8 cellular contexts compared by ENCODE assay signal in the genomic region with DNA sequence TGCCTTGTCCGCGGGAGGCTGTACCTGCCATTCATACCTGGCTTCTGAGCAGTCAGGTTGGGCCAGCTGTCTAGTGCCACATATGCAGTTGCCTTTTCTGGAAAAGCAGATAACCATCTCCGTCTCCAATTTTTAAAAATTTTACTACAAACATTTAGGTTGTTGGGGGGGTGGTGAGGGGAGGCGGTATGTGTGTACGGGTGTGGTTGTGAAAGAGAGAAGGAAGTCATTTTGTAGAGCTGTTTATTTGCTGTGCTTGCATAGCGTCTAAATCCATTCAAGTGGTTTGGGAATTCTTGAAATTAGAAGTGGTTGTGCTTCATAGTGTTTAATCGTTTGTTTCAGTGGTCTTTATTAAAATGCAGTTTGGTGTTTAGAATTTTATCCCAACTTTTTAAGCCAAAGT. TPM values are rescaled to one million over a fixed set of nuclear protein-coding genes. Genes with fewer than 3 reads are reported as not detected.
DNase-seq lines count a peak whose midpoint lies in the region; ATAC-seq, FAIRE-seq and TF ChIP-seq lines count a peak whose summit lies in the region.

No MANE protein-coding gene starts in this region.

- H3K27ac ChIP-seq in BLaER1 (no peak overlapping the region), Panc1 (ENCODE audit: low read length) (peak overlapping the region; percentile 84)

- peaks cover 11% of the 10 kb centered on the region; the same call in 1 of the 2 replicates for H4K20me1 ChIP-seq in BLaER1

- TF ChIP-seq CTCF in Panc1 (IDR thresholded peaks at IDR 0.05), result no peak
- no peak for TF ChIP-seq CTCF in endothelial cell (IDR thresholded peaks at IDR 0.05; ENCODE audit: unreplicated experiment)
- TF ChIP-seq CTCF in nephron (IDR thresholded peaks at IDR 0.05; ENCODE audit: unreplicated experiment in 3 of 3), result no peak
- no peak for TF ChIP-seq CTCF in D721Med (IDR thresholded peaks at IDR 0.05; ENCODE audit: insufficient read depth, missing control alignments)

- BruUV-seq in Panc1 (replicated peaks; lab: Mats Ljungman, UMichigan), result no TSS peak

- H3K27me3 Mint-ChIP-seq in endothelial cell (ENCODE audit: unreplicated experiment), result peaks cover 11% of the 10 kb centered on the region
- peaks cover 9% of the 10 kb centered on the region for H3K27me3 Mint-ChIP-seq in nephron (ENCODE audit: low read depth)

- peak overlapping the region; percentile 78; the same call in 1 of the 2 replicates for H3K9ac ChIP-seq in BLaER1

- H3K27ac Mint-ChIP-seq in endothelial cell (ENCODE audit: unreplicated experiment) (peak overlapping the region; percentile 57), nephron (peak overlapping the region; percentile 84 to 97 (median 93))

- H3K4me3 Mint-ChIP-seq in endothelial cell (ENCODE audit: unreplicated experiment) (peak overlapping the region; percentile 97), nephron (peak overlapping the region; percentile 92 to 99 (median 98))

- H3K9me3 ChIP-seq in BLaER1 (peaks cover 21% of the 10 kb centered on the region), Panc1 (ENCODE audit: control insufficient read depth, insufficient read depth, low read depth, low read length) (no peaks in the 10 kb centered on the region)

- DNase-seq in Panc1 (ENCODE audit: low read depth, low spot score), result no peak
- DNase-seq in endothelial cell (ENCODE audit: low spot score), result no peak
- DNase-seq in D721Med (ENCODE audit: insufficient read length, low spot score), result no peak
- DNase-seq in CD1c-positive myeloid dendritic cell (ENCODE audit: extremely low spot score), result no peak
- DNase-seq in NCI-H345 (lab: John Stamatoyannopoulos, UW), result no peak

- H3K9me3 Mint-ChIP-seq in endothelial cell (ENCODE audit: unreplicated experiment), result no peaks in the 10 kb centered on the region
- no peaks in the 10 kb centered on the region for H3K9me3 Mint-ChIP-seq in nephron

- H3K36me3 Mint-ChIP-seq in endothelial cell (ENCODE audit: low read depth, unreplicated experiment), result peaks cover 7% of the 10 kb centered on the region
- H3K36me3 Mint-ChIP-seq in nephron (ENCODE audit: low read depth), result no peaks in the 10 kb centered on the region

- ATAC-seq in GM21447 (IDR thresholded peaks at IDR 0.05; ENCODE audit: unreplicated experiment) (peak; percentile 9), Panc1 (no peak)

- CTCF ChIA-PET in Panc1 (lab: Charles Lee), result interaction anchor here (1.3 kb wide), 1 partner anchor 40 kb away, joined by 6 read pairs; no protein-coding TSS in a partner anchor

- H3K36me3 ChIP-seq in BLaER1 (no peaks in the 10 kb centered on the region), Panc1 (ENCODE audit: control insufficient read depth, insufficient read depth, low read length) (no peaks in the 10 kb centered on the region)

- H3K27me3 ChIP-seq in BLaER1 (peaks cover 38% of the 10 kb centered on the region), Panc1 (ENCODE audit: control insufficient read depth, insufficient read depth, low read length) (no peaks in the 10 kb centered on the region)

- POLR2A ChIA-PET in Panc1 (lab: Charles Lee), result no interaction called here

- H3K4me3 ChIP-seq in BLaER1 (peak overlapping the region; percentile 81), Panc1 (ENCODE audit: low read depth in 2 of 2, low read length in 2 of 2) (peak overlapping the region; percentile 71 to 79)

- in situ Hi-C loops in Panc1 (cut with HindIII; ENCODE audit: low pct_unique_long_range_greater_than_20kb, low sequenced_read_pairs), result no loop called here

- H3K4me1 Mint-ChIP-seq in endothelial cell (ENCODE audit: unreplicated experiment) (peaks cover 2% of the 10 kb centered on the region), nephron (peaks cover 20% of the 10 kb centered on the region)

- H3K4me2 ChIP-seq in BLaER1, result peak overlapping the region; percentile 73

- H3K4me1 ChIP-seq in BLaER1, result peaks cover 7% of the 10 kb centered on the region; the same call in 1 of the 2 replicates
- H3K4me1 ChIP-seq in Panc1 (ENCODE audit: control insufficient read depth, insufficient read depth, low read length), result peaks cover 35% of the 10 kb centered on the region

- FAIRE-seq in D721Med (lab: Jason Lieb, UNC), result no peak

- intact Hi-C loops in Panc1 (cut with micrococcal nuclease; ENCODE audit: unreplicated experiment), result loop anchor here (2.0 kb wide), 1 partner anchor 41 kb away; the partner anchor contains the start of gene NOC3L

RNA-seq across cellular contexts. Expression of gene TBC1D12, which starts 1.5 kb away (rescaled TPM):
- total RNA-seq in Panc1 (2021; ENCODE audit: unreplicated experiment) (23.7 TPM), endothelial cell (ENCODE audit: unreplicated experiment) (9.3 TPM)
- polyA plus RNA-seq in Panc1 (2012; ENCODE audit: insufficient read length), result 9.6 TPM

RNA-seq across cellular contexts. Expression of gene NOC3L, which starts 41.1 kb away (rescaled TPM):
- 41.2 TPM for total RNA-seq in Panc1 (2021; ENCODE audit: unreplicated experiment)
- polyA plus RNA-seq in Panc1 (2012; ENCODE audit: insufficient read length), result 12.2 TPM
- 9.3 TPM for total RNA-seq in endothelial cell (ENCODE audit: unreplicated experiment)
